11 cellular contexts compared by ENCODE assay signal in genomic region chr9:130692365-130692764, GRCh38. TPM values are rescaled to one million over a fixed set of nuclear protein-coding genes. Genes with fewer than 3 reads are reported as not detected.
DNase-seq lines count a peak whose midpoint lies in the region; ATAC-seq, FAIRE-seq and TF ChIP-seq lines count a peak whose summit lies in the region.
"Had no signal": no experiment of that assay in that cellular context is flagged by ENCODE, and none has a peak within 500 bp of the region (broad histone marks: within the 10 kb centered on the region; RNA-seq: fewer than 3 reads in every experiment).

No MANE protein-coding gene starts in this region.

- ATAC-seq in thoracic aorta (ENCODE audit: insufficient number of reproducible peaks, low FRiP score, low read depth) (no peak), GM21786 (IDR thresholded peaks at IDR 0.05; ENCODE audit: unreplicated experiment) (no peak), HG03175 (IDR thresholded peaks at IDR 0.05; ENCODE audit: unreplicated experiment) (no peak)

- H3K27ac ChIP-seq in mammary epithelial cell (ENCODE audit: insufficient read depth, low read depth, low read length) (no peak overlapping the region), thoracic aorta (no peak overlapping the region)

- BruUV-seq in mammary epithelial cell (replicated peaks; lab: Mats Ljungman, UMichigan) (no TSS peak), MCF 10A (replicated peaks; lab: Mats Ljungman, UMichigan) (no TSS peak)

- no peak for FAIRE-seq in urothelium cell line (lab: Jason Lieb, UNC)
- FAIRE-seq: pancreas had no signal

- peaks cover 38% of the 10 kb centered on the region for H3K79me2 ChIP-seq in mammary epithelial cell (ENCODE audit: insufficient read depth, low read length)

- WGBS in mammary epithelial cell (ENCODE audit: low coverage, missing lambda C conversion rate): 68% methylated on average over 16 of the region's 26 CpGs

- H4K20me1 ChIP-seq in mammary epithelial cell (ENCODE audit: insufficient read depth, low read length): no peaks in the 10 kb centered on the region

- H3K4me1 Mint-ChIP-seq in MCF 10A (ENCODE audit: insufficient read depth, unreplicated experiment) (peaks cover 37% of the 10 kb centered on the region), immature natural killer cell (peaks cover 28 to 32% of the 10 kb centered on the region in 2 donors)

- intact Hi-C loops in mammary epithelial cell (cut with micrococcal nuclease) (no loop called here), MCF 10A (cut with micrococcal nuclease) (no loop called here)

- H3K9ac ChIP-seq in mammary epithelial cell (ENCODE audit: insufficient read depth, low read length): no peak overlapping the region

- CTCF ChIA-PET in mammary epithelial cell (lab: Charles Lee; ENCODE audit: low non-redundant PET): no interaction called here
- CTCF ChIA-PET in MCF 10A (lab: Yijun Ruan, JAX): interaction anchor here (1.2 to 2.3 kb wide), 4 partner anchors 9 to 174 kb away, joined by 4 to 8 read pairs (median 6); no protein-coding TSS in a partner anchor

- H2AFZ ChIP-seq in mammary epithelial cell (ENCODE audit: low read depth, low read length): peak overlapping the region; percentile 98

- H3K9me3 Mint-ChIP-seq in MCF 10A (ENCODE audit: unreplicated experiment) (no peaks in the 10 kb centered on the region), immature natural killer cell (no peaks in the 10 kb centered on the region)

- H3K27me3 Mint-ChIP-seq in MCF 10A (ENCODE audit: insufficient read depth, unreplicated experiment) (no peaks in the 10 kb centered on the region), immature natural killer cell (ENCODE audit: low read depth in 3 of 3) (peaks cover 2 to 10% (median 8%) of the 10 kb centered on the region in 3 donors)

- H3K27me3 ChIP-seq in mammary epithelial cell (ENCODE audit: insufficient read depth, low read length): no peaks in the 10 kb centered on the region
- H3K27me3 ChIP-seq in thoracic aorta (replicated peaks; ENCODE audit: insufficient read depth): no peaks in the 10 kb centered on the region
- H3K27me3 ChIP-seq: MG63, pancreas had no signal

- H3K36me3 Mint-ChIP-seq in MCF 10A (ENCODE audit: insufficient read depth, unreplicated experiment) (peaks cover 24% of the 10 kb centered on the region), immature natural killer cell (peaks cover 8 to 18% (median 14%) of the 10 kb centered on the region in 3 donors)

- no peak overlapping the region for H3K4me3 Mint-ChIP-seq in MCF 10A (ENCODE audit: unreplicated experiment)
- H3K4me3 Mint-ChIP-seq in immature natural killer cell: peak overlapping the region; percentile 17 to 99 (median 51)

- dilution Hi-C loops in mammary epithelial cell (cut with HindIII; ENCODE audit: low sequenced_read_pairs): no loop called here

- peak in 1 of 2 donors; percentile 10 for TF ChIP-seq CTCF in mammary epithelial cell (conservative IDR thresholded peaks at IDR 0.05 in 1 of 2, IDR thresholded peaks at IDR 0.05 in 1 of 2; ENCODE audit: extremely low read depth in 1 of 2, insufficient read depth in 1 of 2, low read depth in 1 of 2, low read length in 2 of 2)
- TF ChIP-seq CTCF in MCF 10A (IDR thresholded peaks at IDR 0.05; ENCODE audit: unreplicated experiment): no peak
- no peak for TF ChIP-seq CTCF in thoracic aorta (IDR thresholded peaks at IDR 0.05)

- in situ Hi-C loops in mammary epithelial cell (cut with MboI; ENCODE audit: low sequenced_read_pairs in 2 of 2): no loop called here

- H3K9me3 ChIP-seq in mammary epithelial cell (replicated peaks; ENCODE audit: insufficient read depth, low read length) (no peaks in the 10 kb centered on the region), thoracic aorta (no peaks in the 10 kb centered on the region)
- H3K9me3 ChIP-seq: MG63, pancreas had no signal

- H3K4me3 ChIP-seq in mammary epithelial cell (replicated peaks in 1 of 3; ENCODE audit: insufficient read depth in 1 of 3, low read depth in 2 of 3, low read length in 3 of 3) (no peak overlapping the region), thoracic aorta (peak overlapping the region; percentile 90)

- peaks cover 12% of the 10 kb centered on the region for H3K36me3 ChIP-seq in mammary epithelial cell (ENCODE audit: insufficient read depth, low read length)
- H3K36me3 ChIP-seq in thoracic aorta: peaks cover 8% of the 10 kb centered on the region
- H3K36me3 ChIP-seq: pancreas had no signal

- DNase-seq in mammary epithelial cell (no peak), MCF 10A (ENCODE audit: unreplicated experiment) (no peak), astrocyte of the hippocampus (ENCODE audit: low read depth, low spot score) (peak; percentile 78), immature natural killer cell (no peak), thoracic aorta (ENCODE audit: low spot score) (no peak), urothelium cell line (ENCODE audit: low spot score) (no peak)
- DNase-seq: MG63 had no signal

- H3K27ac Mint-ChIP-seq in MCF 10A (ENCODE audit: low read depth, unreplicated experiment) (no peak overlapping the region), immature natural killer cell (no peak overlapping the region)

- H3K4me1 ChIP-seq in mammary epithelial cell (ENCODE audit: insufficient read depth, low read length) (peaks cover 17% of the 10 kb centered on the region), thoracic aorta (ENCODE audit: control insufficient read depth in 1 of 2, low read depth in 2 of 2) (peaks cover 14 to 28% of the 10 kb centered on the region in 2 donors)

- no peak overlapping the region for H3K4me2 ChIP-seq in mammary epithelial cell (ENCODE audit: insufficient read depth, low read depth, low read length)

- POLR2A ChIA-PET in MCF 10A (lab: Yijun Ruan, JAX): interaction anchor here (1.2 to 3.3 kb wide), 7 partner anchors 10 to 639 kb away, joined by 4 to 11 read pairs (median 8); partner anchors contain the start of gene GPR107

RNA-seq across cellular contexts. Expression of gene EXOSC2, which starts 1.2 kb away (rescaled TPM):
- total RNA-seq in mammary epithelial cell (10 to 100 TPM; 17.0 to 37.6 TPM), MCF 10A (2022) (42.3 and 57.7 TPM in 2 replicates), thoracic aorta (10 to 100 TPM; 12.3 to 33.3 TPM)
- polyA plus RNA-seq in mammary epithelial cell (41.6 TPM), immature natural killer cell (10 to 100 TPM; 12.9 to 27.4 (median 20.0) TPM)
- polyA minus RNA-seq in mammary epithelial cell: 56.0 TPM

RNA-seq across cellular contexts. Expression of gene PRDM12, which starts 28.0 kb away (rescaled TPM):
- total RNA-seq in mammary epithelial cell (not detected), MCF 10A (2022) (0.28 and 0.29 TPM in 2 replicates), thoracic aorta (not detected)
- polyA plus RNA-seq in mammary epithelial cell (not detected), immature natural killer cell (1 to 10 TPM in 1 of 3 donors, not detected in 2; 1.0 TPM)
- polyA minus RNA-seq in mammary epithelial cell: not detected
- total RNA-seq: dermis microvascular lymphatic vessel endothelial cell had no signal
